In genomic region chr10:36540611-36541010, GRCh38 we compare ENCODE assay signal across 3 cellular contexts.
"Had no signal": no experiment of that assay in that cellular context is flagged by ENCODE, and none has a peak within 500 bp of the region (broad histone marks: within the 10 kb centered on the region; RNA-seq: fewer than 3 reads in every experiment).

No MANE protein-coding gene starts in this region.

- ATAC-seq: GM12878 had no signal

- H3K4me3 ChIP-seq: GM12878 had no signal

- DNase-seq: GDM1, GF-D8 had no signal
